In genomic region chrX:45900751-45901150, GRCh38 we compare ENCODE assay signal across 18 cellular contexts.
DNase-seq lines count a peak whose midpoint lies in the region; TF ChIP-seq lines count a peak whose summit lies in the region.
"Had no signal": no experiment of that assay in that cellular context is flagged by ENCODE, and none has a peak within 500 bp of the region (broad histone marks: within the 10 kb centered on the region; RNA-seq: fewer than 3 reads in every experiment).

No MANE protein-coding gene starts in this region.

- H3K9me3 ChIP-seq in Peyer's patch = no peaks in the 10 kb centered on the region
- no peaks in the 10 kb centered on the region for H3K9me3 ChIP-seq in SJCRH30 (replicated peaks)
- H3K9me3 ChIP-seq: BLaER1, right atrium auricular region, suprapubic skin had no signal

- in situ Hi-C loops in astrocyte of the cerebellum (cut with HindIII; ENCODE audit: low sequenced_read_pairs) = no loop called here

- no peaks in the 10 kb centered on the region for H3K27me3 ChIP-seq in Peyer's patch
- H3K27me3 ChIP-seq in SJCRH30 = no peaks in the 10 kb centered on the region
- H3K27me3 ChIP-seq: BLaER1, right atrium auricular region, suprapubic skin had no signal

- DNase-seq in GM04504 (ENCODE audit: low read depth) = peak; percentile 24
- peak; percentile 73 for DNase-seq in astrocyte of the cerebellum (ENCODE audit: low read depth)
- peak; percentile 2 for DNase-seq in hepatic stellate cell (ENCODE audit: low spot score)
- DNase-seq in retina = peak; percentile 25
- no peak for DNase-seq in cerebellum (ENCODE audit: low spot score)
- no peak for DNase-seq in Peyer's patch
- no peak for DNase-seq in SJCRH30
- DNase-seq: activated CD4-positive, alpha-beta T cell treated with anti-CD3 and anti-CD28 coated beads for 4 hours; activated CD8-positive, alpha-beta memory T cell treated with anti-CD3 and anti-CD28 coated beads, Interleukin-2, amount 50 U/mL, for 48 hours; activated naive CD4-positive, alpha-beta T cell; natural killer cell; NCI-H1694 treated with DMSO at 0.1 percent for 48 hours; NCI-H446 treated with DMSO at 0.1 percent for 48 hours; OCI-M1; stimulated activated CD4-positive, alpha-beta T cell treated with anti-CD3 and anti-CD28 coated beads, Interleukin-2, amount 100 ng/mL, for 24 hours had no signal

- H3K27ac ChIP-seq in Peyer's patch = no peak overlapping the region
- H3K27ac ChIP-seq in SJCRH30 = no peak overlapping the region
- H3K27ac ChIP-seq: BLaER1, right atrium auricular region, suprapubic skin had no signal

- TF ChIP-seq CTCF in astrocyte of the cerebellum (IDR thresholded peaks at IDR 0.05; ENCODE audit: low read depth, low read length, missing control alignments) (no peak), Peyer's patch (IDR thresholded peaks at IDR 0.05) (no peak)

- H3K36me3 ChIP-seq in Peyer's patch (no peaks in the 10 kb centered on the region), SJCRH30 (no peaks in the 10 kb centered on the region)
- H3K36me3 ChIP-seq: BLaER1, right atrium auricular region, suprapubic skin had no signal

- TF ChIP-seq POLR2A in Peyer's patch (IDR thresholded peaks at IDR 0.05) = no peak

- H3K4me3 ChIP-seq in astrocyte of the cerebellum (ENCODE audit: low read depth, low read length) (no peak overlapping the region), Peyer's patch (no peak overlapping the region), SJCRH30 (no peak overlapping the region)
- H3K4me3 ChIP-seq: BLaER1, right atrium auricular region, suprapubic skin had no signal

- no peaks in the 10 kb centered on the region for H3K4me1 ChIP-seq in Peyer's patch
- no peaks in the 10 kb centered on the region for H3K4me1 ChIP-seq in SJCRH30
- H3K4me1 ChIP-seq: BLaER1, right atrium auricular region, suprapubic skin had no signal

Comparison
In these comparisons a context has a peak if more than half of its experiments do, and no peak if none do; other contexts are left out.
1. DNase-seq: peak in GM04504 (single experiment), astrocyte of the cerebellum (single experiment), hepatic stellate cell (single experiment) and retina (single experiment); none in cerebellum (single experiment), Peyer's patch (0 of 3) and SJCRH30 (0 of 2).